ENCODE assay signal across 23 cellular contexts in the genomic region with DNA sequence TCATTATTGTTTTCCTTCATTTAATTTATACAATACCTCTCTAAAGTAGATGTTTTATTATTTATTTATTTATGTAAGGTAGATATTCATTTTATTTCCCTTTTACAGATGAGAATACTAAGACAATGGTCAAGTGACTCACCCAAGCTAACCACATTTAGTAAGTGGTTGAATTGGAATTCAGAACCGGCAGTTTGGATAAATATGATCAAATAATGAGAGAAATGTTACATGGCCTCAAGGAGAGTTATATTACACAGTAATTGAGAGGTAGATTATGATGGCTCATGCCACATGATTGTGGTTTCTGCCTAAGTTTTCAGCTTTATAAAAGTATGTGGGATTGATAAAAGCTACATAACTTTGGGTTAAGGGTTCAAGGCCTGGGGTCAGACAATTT.
"Had no signal": no experiment of that assay in that cellular context is flagged by ENCODE, and none has a peak within 500 bp of the region (broad histone marks: within the 10 kb centered on the region; RNA-seq: fewer than 3 reads in every experiment).

No MANE protein-coding gene starts in this region.

- H3K36me3 ChIP-seq: adrenal gland, gastroesophageal sphincter, heart left ventricle, neural progenitor cell, right atrium auricular region, tibial nerve had no signal

- H3K36me3 Mint-ChIP-seq: neural progenitor cell had no signal

- H3K4me1 ChIP-seq: adrenal gland, body of pancreas, gastroesophageal sphincter, heart left ventricle, neural progenitor cell, right atrium auricular region, tibial nerve had no signal

- H2AFZ ChIP-seq: neural progenitor cell had no signal

- H3K27me3 ChIP-seq: adrenal gland, body of pancreas, dorsolateral prefrontal cortex, gastroesophageal sphincter, heart left ventricle, neural progenitor cell, right atrium auricular region, tibial nerve had no signal

- H3K27me3 Mint-ChIP-seq: progenitor cell of endocrine pancreas had no signal

- H3K27ac Mint-ChIP-seq: activated naive CD4-positive, alpha-beta T cell treated with anti-CD3 and anti-CD28 coated beads, Interleukin-2, amount 50 U/mL, for 72 hours; activated T-helper 1 cell treated with anti-CD3 and anti-CD28 coated beads, Interleukin-12 subunit alpha, Interleukin-12 subunit beta, Interleukin-2, Interleukin-4 antibody, amounts not matched to agents 30 ng/mL and 10 ng/mL and 1 ng/mL, durations not matched to agents 14 hours and 24 hours and 36 hours; endodermal cell; naive thymus-derived CD4-positive, alpha-beta T cell; neural progenitor cell; progenitor cell of endocrine pancreas had no signal

- H3K9me3 Mint-ChIP-seq: activated T-helper 1 cell treated with anti-CD3 and anti-CD28 coated beads, Interleukin-12 subunit alpha, Interleukin-12 subunit beta, Interleukin-2, Interleukin-4 antibody, amounts not matched to agents 30 ng/mL and 10 ng/mL and 1 ng/mL, durations not matched to agents 14 hours and 24 hours and 36 hours had no signal

- H3K27ac ChIP-seq: adrenal gland, body of pancreas, dorsolateral prefrontal cortex, gastroesophageal sphincter, heart left ventricle, neural progenitor cell, right atrium auricular region, tibial nerve had no signal

- H3K9me3 ChIP-seq: adrenal gland, body of pancreas, gastroesophageal sphincter, mucosa of descending colon, right atrium auricular region had no signal

- ATAC-seq: activated naive CD4-positive, alpha-beta T cell treated with anti-CD3 and anti-CD28 coated beads, Interleukin-2, amount 50 U/mL, for 72 hours; body of pancreas; gastroesophageal sphincter; heart left ventricle; mucosa of descending colon; naive thymus-derived CD4-positive, alpha-beta T cell; stimulated activated naive CD8-positive, alpha-beta T cell treated with anti-CD3 and anti-CD28 coated beads, Interleukin-15, Interleukin-2, amounts not matched to agents 100 U/mL and 50 U/mL, for 24 hours had no signal

- FAIRE-seq: colon, urothelium cell line had no signal

- H3K4me3 Mint-ChIP-seq: activated T-helper 1 cell treated with anti-CD3 and anti-CD28 coated beads, Interleukin-12 subunit alpha, Interleukin-12 subunit beta, Interleukin-2, Interleukin-4 antibody, amounts not matched to agents 30 ng/mL and 10 ng/mL and 1 ng/mL, durations not matched to agents 14 hours and 24 hours and 36 hours; endodermal cell; naive thymus-derived CD4-positive, alpha-beta T cell; neural progenitor cell had no signal

- H3K4me3 ChIP-seq: adrenal gland, body of pancreas, dorsolateral prefrontal cortex, gastroesophageal sphincter, heart left ventricle, mucosa of descending colon, neural progenitor cell, right atrium auricular region, tibial nerve had no signal

- DNase-seq: activated CD4-positive, alpha-beta T cell treated with anti-CD3 and anti-CD28 coated beads, Interleukin-2, amount 50 U/mL, for 48 hours; activated gamma-delta T cell treated with Interleukin-2 at 50 U/mL for 16 hours; activated T-cell treated with anti-CD3 and anti-CD28 coated beads for 4 hours; adrenal gland; body of pancreas; caudate nucleus; dorsolateral prefrontal cortex; endodermal cell; heart left ventricle; mucosa of descending colon; naive thymus-derived CD4-positive, alpha-beta T cell; stimulated activated CD4-positive, alpha-beta T cell treated with anti-CD3 and anti-CD28 coated beads, Interleukin-2, amount 100 ng/mL, for 24 hours; stimulated activated naive CD8-positive, alpha-beta T cell treated with anti-CD3 and anti-CD28 coated beads, Interleukin-15, Interleukin-2, amounts not matched to agents 100 U/mL and 50 U/mL, for 24 hours; substantia nigra had no signal

- H3K9ac ChIP-seq: neural progenitor cell had no signal

- H3K4me1 Mint-ChIP-seq: naive thymus-derived CD4-positive, alpha-beta T cell; neural progenitor cell had no signal

- H3K4me2 ChIP-seq: neural progenitor cell had no signal
